Comparison of ENCODE assay signal across 26 cellular contexts in genomic region chr14:31278883-31279282, GRCh38.
"Had no signal": no experiment of that assay in that cellular context is flagged by ENCODE, and none has a peak within 500 bp of the region (broad histone marks: within the 10 kb centered on the region; RNA-seq: fewer than 3 reads in every experiment).

No MANE protein-coding gene starts in this region.

- H3K27me3 ChIP-seq: colonic mucosa, esophagus squamous epithelium, heart right ventricle, left lung, neural progenitor cell, right atrium auricular region, sigmoid colon, spleen, tibial nerve, upper lobe of left lung had no signal

- H3K27ac Mint-ChIP-seq: dendritic cell treated with granulocyte-macrophage colony-stimulating factor and Interleukin-4, amounts not matched to agents 40 ng/mL and 50 ng/mL, for 4 days; naive thymus-derived CD4-positive, alpha-beta T cell; nephron; neural progenitor cell; stimulated activated memory B cell treated with anti-CD40 and anti-IgM and Interleukin-4, amounts not matched to agents 10 μg/mL and 1 μg/mL and 100 μg/mL, for 72 hours; stimulated activated naive CD8-positive, alpha-beta T cell treated with anti-CD3 and anti-CD28 coated beads, Interleukin-15, Interleukin-2, amounts not matched to agents 100 ng/mL and 50 ng/mL, for 24 hours had no signal

- H3K4me2 ChIP-seq: neural progenitor cell had no signal

- DNase-seq: colonic mucosa; effector memory CD4-positive, alpha-beta T cell; erythroblast; esophagus squamous epithelium; foreskin melanocyte; glutamatergic neuron; heart right ventricle; hippocampal formation; left cardiac atrium; left lung; mesenchymal stem cell; midbrain; naive thymus-derived CD4-positive, alpha-beta T cell; sigmoid colon; spleen; stimulated activated CD4-positive, alpha-beta T cell treated with anti-CD3 and anti-CD28 coated beads, Interleukin-4, amount 100 ng/mL, for 4 hours; upper lobe of left lung had no signal

- H3K4me1 ChIP-seq: colonic mucosa, neural progenitor cell, prostate gland, right atrium auricular region, sigmoid colon, tibial nerve, upper lobe of left lung had no signal

- H3K27me3 Mint-ChIP-seq: dendritic cell treated with granulocyte-macrophage colony-stimulating factor and Interleukin-4, amounts not matched to agents 40 ng/mL and 50 ng/mL, for 4 days; stimulated activated memory B cell treated with anti-CD40 and anti-IgM and Interleukin-4, amounts not matched to agents 10 μg/mL and 1 μg/mL and 100 μg/mL, for 72 hours; stimulated activated naive CD8-positive, alpha-beta T cell treated with anti-CD3 and anti-CD28 coated beads, Interleukin-15, Interleukin-2, amounts not matched to agents 100 ng/mL and 50 ng/mL, for 24 hours had no signal

- H3K4me3 ChIP-seq: colonic mucosa, esophagus squamous epithelium, heart right ventricle, left lung, neural progenitor cell, prostate gland, right atrium auricular region, sigmoid colon, spleen, thoracic aorta, tibial nerve, upper lobe of left lung had no signal

- H3K4me1 Mint-ChIP-seq: nephron; neural progenitor cell; stimulated activated memory B cell treated with anti-CD40 and anti-IgM and Interleukin-4, amounts not matched to agents 10 μg/mL and 1 μg/mL and 100 μg/mL, for 72 hours had no signal

- H3K27ac ChIP-seq: colonic mucosa, esophagus squamous epithelium, heart right ventricle, left lung, neural progenitor cell, prostate gland, right atrium auricular region, sigmoid colon, spleen, thoracic aorta, tibial nerve, upper lobe of left lung had no signal

- H3K36me3 Mint-ChIP-seq: stimulated activated memory B cell treated with anti-CD40 and anti-IgM and Interleukin-4, amounts not matched to agents 10 μg/mL and 1 μg/mL and 100 μg/mL, for 72 hours had no signal

- H3K4me3 Mint-ChIP-seq: dendritic cell treated with granulocyte-macrophage colony-stimulating factor and Interleukin-4, amounts not matched to agents 40 ng/mL and 50 ng/mL, for 4 days; naive thymus-derived CD4-positive, alpha-beta T cell; nephron; neural progenitor cell; stimulated activated memory B cell treated with anti-CD40 and anti-IgM and Interleukin-4, amounts not matched to agents 10 μg/mL and 1 μg/mL and 100 μg/mL, for 72 hours; stimulated activated naive CD8-positive, alpha-beta T cell treated with anti-CD3 and anti-CD28 coated beads, Interleukin-15, Interleukin-2, amounts not matched to agents 100 ng/mL and 50 ng/mL, for 24 hours had no signal

- H3K9ac ChIP-seq: neural progenitor cell had no signal

- H3K9me3 ChIP-seq: colonic mucosa, esophagus squamous epithelium, prostate gland, thoracic aorta, tibial nerve had no signal

- H3K36me3 ChIP-seq: colonic mucosa, esophagus squamous epithelium, heart right ventricle, left lung, neural progenitor cell, prostate gland, right atrium auricular region, sigmoid colon, spleen, thoracic aorta, tibial nerve, upper lobe of left lung had no signal
